Comparison of ENCODE assay signal across 13 cellular contexts in the genomic region with DNA sequence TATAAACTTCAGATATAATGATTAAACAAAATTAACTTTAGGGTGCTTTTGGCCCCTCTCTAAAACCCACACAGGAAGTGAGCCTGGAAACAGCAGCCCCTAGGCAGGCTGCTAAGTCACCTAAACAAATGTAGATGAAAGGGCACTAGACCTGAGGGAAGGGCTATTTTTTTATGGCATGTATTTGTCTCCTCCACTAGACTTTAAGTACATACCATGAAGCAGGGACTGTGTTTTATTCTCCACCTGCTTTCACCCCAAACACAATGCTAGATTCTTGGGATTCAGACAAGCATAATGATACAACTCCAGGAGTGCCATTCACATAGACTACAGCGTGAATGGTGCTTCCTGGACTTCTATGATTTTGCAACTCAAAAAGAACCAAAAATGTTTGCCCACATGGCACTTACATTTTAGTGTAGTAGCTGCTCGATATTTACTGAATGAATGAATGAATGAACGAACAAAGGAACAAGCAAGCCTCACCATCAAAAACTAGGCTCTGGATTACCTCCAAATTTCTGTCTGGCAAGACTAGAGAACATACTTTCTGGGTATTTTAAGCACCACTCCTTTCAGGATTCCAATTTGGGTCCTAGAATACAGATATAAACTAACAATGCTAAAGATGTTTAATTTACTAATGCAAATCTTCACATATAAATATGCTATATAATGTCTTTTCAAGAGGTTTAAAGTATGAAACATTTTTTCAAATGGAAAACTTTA. TPM values are rescaled to one million over a fixed set of nuclear protein-coding genes. Genes with fewer than 3 reads are reported as not detected.
A peak's percentile ranks its signal among the peaks of the same experiment; 100 is the strongest.
DNase-seq lines count a peak whose midpoint lies in the region; ATAC-seq lines count a peak whose summit lies in the region.
"Had no signal": no experiment of that assay in that cellular context is flagged by ENCODE, and none has a peak within 500 bp of the region (broad histone marks: within the 10 kb centered on the region; RNA-seq: fewer than 3 reads in every experiment).

No MANE protein-coding gene starts in this region.

- peaks cover 32% of the 10 kb centered on the region for H3K4me1 Mint-ChIP-seq in T-helper 17 cell

- H3K9me3 ChIP-seq in T-helper 17 cell (ENCODE audit: control insufficient read depth, low read length, poor library complexity, severe bottlenecking) (no peaks in the 10 kb centered on the region), trophoblast cell (ENCODE audit: insufficient read depth, low read depth, low read length) (no peaks in the 10 kb centered on the region)
- H3K9me3 ChIP-seq: psoas muscle had no signal

- H2BK12ac ChIP-seq in trophoblast cell (ENCODE audit: low read length) = no peak overlapping the region

- DNase-seq in NCI-H510A treated with DMSO at 0.1 percent for 48 hours (lab: John Stamatoyannopoulos, UW) (peak; percentile 54), NCI-H510A (lab: John Stamatoyannopoulos, UW) (no peak), T-helper 17 cell (no peak), trophoblast cell (no peak), midbrain (lab: John Stamatoyannopoulos, UW) (no peak), retina (no peak)
- DNase-seq: activated CD4-positive, alpha-beta T cell treated with anti-CD3 and anti-CD28 coated beads, Interleukin-2, amount 10 ng/mL, durations not matched to agents 24 days and 14 days; cortex of kidney; NCI-H82; psoas muscle; stimulated activated naive CD4-positive, alpha-beta T cell had no signal

- no peak overlapping the region for H3K14ac ChIP-seq in trophoblast cell (ENCODE audit: low read length)

- no peak overlapping the region for H3K4ac ChIP-seq in trophoblast cell (ENCODE audit: low read depth, low read length)

- ATAC-seq in HG03159 (IDR thresholded peaks at IDR 0.05; ENCODE audit: unreplicated experiment) (peak; percentile 48), T-helper 17 cell (peak; percentile 63), GM18520 (IDR thresholded peaks at IDR 0.05; ENCODE audit: unreplicated experiment) (no peak)
- ATAC-seq: psoas muscle had no signal

- H4K8ac ChIP-seq in trophoblast cell (ENCODE audit: low read depth, low read length) = no peak overlapping the region

- H3K27me3 Mint-ChIP-seq in T-helper 17 cell = no peaks in the 10 kb centered on the region
- H3K27me3 Mint-ChIP-seq: activated CD4-positive, alpha-beta T cell treated with anti-CD3 and anti-CD28 coated beads, Interleukin-2, amount 10 ng/mL, durations not matched to agents 24 days and 14 days had no signal

- no peak overlapping the region for H3K23ac ChIP-seq in trophoblast cell (ENCODE audit: low read length)

- H3K36me3 Mint-ChIP-seq in T-helper 17 cell (ENCODE audit: low read depth) = no peaks in the 10 kb centered on the region

- H2BK5ac ChIP-seq in trophoblast cell (ENCODE audit: low read depth, low read length, poor library complexity) = no peak overlapping the region

- no peak overlapping the region for H4K12ac ChIP-seq in trophoblast cell (ENCODE audit: low read depth, low read length)

- no peak overlapping the region for H3K4me3 Mint-ChIP-seq in T-helper 17 cell
- H3K4me3 Mint-ChIP-seq: activated CD4-positive, alpha-beta T cell treated with anti-CD3 and anti-CD28 coated beads, Interleukin-2, amount 10 ng/mL, durations not matched to agents 24 days and 14 days had no signal

- no peaks in the 10 kb centered on the region for H3K27me3 ChIP-seq in trophoblast cell (ENCODE audit: insufficient read depth, low read length)

- H2AK5ac ChIP-seq in trophoblast cell (ENCODE audit: low read length) = no peak overlapping the region

- peaks cover 2% of the 10 kb centered on the region for H3K79me1 ChIP-seq in trophoblast cell (ENCODE audit: low read length)

- no peak overlapping the region for H2AFZ ChIP-seq in trophoblast cell (ENCODE audit: insufficient read depth, low read length, poor library complexity)

- no peak overlapping the region for H3K27ac ChIP-seq in trophoblast cell (ENCODE audit: low read depth, low read length)
- H3K27ac ChIP-seq: psoas muscle had no signal

- WGBS in trophoblast cell (ENCODE audit: extremely low coverage, insufficient coverage, insufficient read length) = no CpG with 5 or more reads among the region's 3 CpGs

- no peak overlapping the region for H3K9ac ChIP-seq in trophoblast cell (ENCODE audit: low read length)

- no peak overlapping the region for H3K4me3 ChIP-seq in trophoblast cell (ENCODE audit: low read depth, low read length)
- H3K4me3 ChIP-seq: psoas muscle had no signal

- peak overlapping the region; percentile 36 for H3K4me2 ChIP-seq in trophoblast cell (ENCODE audit: low read length)

- no peak overlapping the region for H3K27ac Mint-ChIP-seq in T-helper 17 cell
- H3K27ac Mint-ChIP-seq: activated CD4-positive, alpha-beta T cell treated with anti-CD3 and anti-CD28 coated beads, Interleukin-2, amount 10 ng/mL, durations not matched to agents 24 days and 14 days had no signal

- H3K79me2 ChIP-seq in trophoblast cell (ENCODE audit: control insufficient read depth, insufficient read depth, low read length, poor library complexity) = no peaks in the 10 kb centered on the region

- peaks cover 0 to 6% of the 10 kb centered on the region in 2 experiments for H3K4me1 ChIP-seq in trophoblast cell (ENCODE audit: control insufficient read depth in 1 of 2, insufficient read depth in 2 of 2, low read length in 2 of 2)

- no peak overlapping the region for H3K18ac ChIP-seq in trophoblast cell (ENCODE audit: low read length)

- no peak overlapping the region for H4K91ac ChIP-seq in trophoblast cell (ENCODE audit: low read depth, low read length)

- no peaks in the 10 kb centered on the region for H3K36me3 ChIP-seq in trophoblast cell (ENCODE audit: control insufficient read depth in 1 of 2, insufficient read depth in 2 of 2, low read length in 2 of 2)

- no peak overlapping the region for H2BK120ac ChIP-seq in trophoblast cell (ENCODE audit: insufficient read depth, low read length, poor library complexity)

RNA-seq across cellular contexts. Expression of a gene that starts 10.0 kb away (rescaled TPM):
- 10 to 100 TPM; 48.3 to 52.3 TPM for total RNA-seq in T-helper 17 cell
- 5.6 TPM in 2 replicates for polyA plus RNA-seq in trophoblast cell (2013)

RNA-seq across cellular contexts. Expression of a gene that starts 23.4 kb away (rescaled TPM):
- total RNA-seq in T-helper 17 cell = 10 to 100 TPM; 12.0 to 13.9 TPM
- polyA plus RNA-seq in trophoblast cell (2013) = 13.0 and 13.5 TPM in 2 replicates
